Comparison of ENCODE assay signal across 1 cellular context in genomic region chr14:106690333-106690891, GRCh38.
TF ChIP-seq lines count a peak whose summit lies in the region.

No MANE protein-coding gene starts in this region.

TF ChIP-seq in HEK293, 187 proteins besides CTCF, POLR2A, EP300 and RAD21 (continued from another document):
- no peak for TF ChIP-seq ZBTB10 (tag by site-specific recombination; IDR thresholded peaks at IDR 0.05)
- TF ChIP-seq BCL11B (tag by site-specific recombination; IDR thresholded peaks at IDR 0.05; ENCODE audit: low read depth): no peak
- no peak for TF ChIP-seq ZNF23 (tag by site-specific recombination; IDR thresholded peaks at IDR 0.05; ENCODE audit: borderline replicate concordance)
TF ChIP-seq in HEK293: peak in this region for 2.
